8 cellular contexts compared by ENCODE assay signal in the genomic region with DNA sequence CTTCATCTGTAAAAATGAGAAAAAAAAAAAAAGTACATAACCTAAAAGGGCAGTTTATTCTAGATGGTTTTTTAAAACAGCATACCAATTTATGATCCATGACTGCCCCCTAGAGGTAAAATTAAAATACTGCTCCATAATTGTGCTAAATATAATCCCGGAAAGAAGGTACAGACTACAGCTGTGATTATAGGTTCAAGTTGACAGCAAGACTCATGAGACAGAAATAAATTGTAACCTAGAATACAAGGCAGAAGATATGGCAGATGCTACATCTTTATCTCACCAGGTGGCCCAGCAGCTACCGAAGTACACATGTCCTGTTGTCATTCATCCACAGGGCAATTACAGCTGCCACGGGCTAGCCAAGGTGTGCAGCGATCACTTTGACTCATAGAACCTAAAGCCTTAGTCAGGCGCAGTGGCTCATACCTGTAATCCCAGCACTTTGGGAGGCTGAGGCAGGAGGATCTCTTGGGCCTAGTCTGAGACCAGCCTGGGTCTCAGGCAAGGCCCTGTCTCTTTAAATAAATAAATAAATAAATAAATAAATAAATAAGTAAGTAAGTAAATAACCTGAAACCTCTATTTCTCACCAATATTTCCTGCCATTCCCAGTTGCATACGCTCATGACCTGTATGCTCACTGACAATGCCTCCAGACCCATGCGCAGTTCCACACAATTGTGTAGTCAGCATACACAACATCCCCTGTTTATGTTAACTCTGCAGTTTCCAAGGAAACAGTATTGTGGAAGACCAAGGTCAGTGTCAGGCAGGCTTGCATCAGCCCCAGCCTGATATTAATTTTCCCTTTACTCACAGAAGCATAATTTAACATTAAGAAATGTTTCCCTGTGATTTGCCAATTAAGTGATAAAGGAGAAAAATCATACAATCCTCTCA. TPM values are rescaled to one million over a fixed set of nuclear protein-coding genes. Genes with fewer than 3 reads are reported as not detected.
DNase-seq lines count a peak whose midpoint lies in the region; ATAC-seq, FAIRE-seq and TF ChIP-seq lines count a peak whose summit lies in the region.

No MANE protein-coding gene starts in this region.

- H3K27me3 ChIP-seq in Caco-2 (replicated peaks; ENCODE audit: control insufficient read depth, insufficient read depth, low read length), result no peaks in the 10 kb centered on the region
- H3K27me3 ChIP-seq in brain microvascular endothelial cell (replicated peaks), result peaks cover 29% of the 10 kb centered on the region
- H3K27me3 ChIP-seq in tibial artery, result peaks cover 0 to 7% of the 10 kb centered on the region in 2 donors

- H3K4me1 ChIP-seq in Caco-2, result no peaks in the 10 kb centered on the region
- H3K4me1 ChIP-seq in kidney (ENCODE audit: control insufficient read depth in 1 of 2, insufficient read depth in 1 of 2, low read depth in 1 of 2, low read length in 2 of 2), result no peaks in the 10 kb centered on the region
- no peaks in the 10 kb centered on the region for H3K4me1 ChIP-seq in tibial artery

- POLR2A ChIA-PET in Caco-2 (lab: Charles Lee), result interaction anchor here (0.5 kb wide), 1 partner anchor 18 kb away, joined by 3 read pairs; no protein-coding TSS in a partner anchor

- peaks cover 8% of the 10 kb centered on the region for H3K27me3 Mint-ChIP-seq in Caco-2 (ENCODE audit: insufficient read depth, unreplicated experiment)

- no peak overlapping the region for H3K4me3 Mint-ChIP-seq in Caco-2 (ENCODE audit: unreplicated experiment)

- no peak overlapping the region for H3K27ac Mint-ChIP-seq in Caco-2 (ENCODE audit: unreplicated experiment)

- H3K36me3 Mint-ChIP-seq in Caco-2 (ENCODE audit: insufficient read depth, unreplicated experiment), result no peaks in the 10 kb centered on the region

- FAIRE-seq in kidney (lab: Jason Lieb, UNC), result peak; percentile 98

- in situ Hi-C loops in brain microvascular endothelial cell (cut with HindIII; ENCODE audit: low pct_ligation_motif_present, low sequenced_read_pairs), result no loop called here

- TF ChIP-seq CTCF in Caco-2 (IDR thresholded peaks at IDR 0.05; ENCODE audit: insufficient read depth in 1 of 2, low read depth in 1 of 2, low read length in 1 of 2, severe bottlenecking in 1 of 2, unreplicated experiment in 1 of 2), result peak; percentile 17 to 35
- peak; percentile 25 for TF ChIP-seq CTCF in brain microvascular endothelial cell (IDR thresholded peaks at IDR 0.05; ENCODE audit: low read depth, low read length, missing control alignments)
- TF ChIP-seq CTCF in kidney (IDR thresholded peaks at IDR 0.05; ENCODE audit: borderline replicate concordance, extremely low read depth, insufficient read depth), result peak; percentile 59
- TF ChIP-seq CTCF in tibial artery (IDR thresholded peaks at IDR 0.05), result peak; percentile 65 to 80

- CTCF ChIA-PET in Caco-2 (lab: Charles Lee), result interaction anchor here (0.7 to 1.5 kb wide), 5 partner anchors 18 to 114 kb away, joined by 3 to 7 read pairs (median 3); a partner anchor contains a TSS

- DNase-seq in Caco-2 (peak in 1 of 2 experiments; percentile 54), HS-5 (ENCODE audit: low read depth) (peak; percentile 34), NCI-H748 treated with DMSO at 0.1 percent for 48 hours (lab: John Stamatoyannopoulos, UW) (peak; percentile 100), brain microvascular endothelial cell (peak; percentile 24), kidney (no peak), tibial artery (no peak), ecto neural progenitor cell (ENCODE audit: low spot score) (no peak)

- H3K27ac ChIP-seq in brain microvascular endothelial cell (no peak overlapping the region), kidney (ENCODE audit: low read depth in 2 of 2, low read length in 2 of 2) (no peak overlapping the region), tibial artery (no peak overlapping the region)

- H3K36me3 ChIP-seq in Caco-2 (ENCODE audit: control insufficient read depth, insufficient read depth, low read length) (no peaks in the 10 kb centered on the region), brain microvascular endothelial cell (replicated peaks) (no peaks in the 10 kb centered on the region), kidney (ENCODE audit: control insufficient read depth in 1 of 2, insufficient read depth in 2 of 2, low read length in 2 of 2) (no peaks in the 10 kb centered on the region), tibial artery (no peaks in the 10 kb centered on the region)

- intact Hi-C loops in Caco-2 (cut with micrococcal nuclease; ENCODE audit: unreplicated experiment), result loop anchor here (1.0 to 5.0 kb wide), 3 partner anchors 18 to 114 kb away; no protein-coding TSS in a partner anchor
- intact Hi-C loops in kidney (cut with DNase I), result loop anchor here (10.0 kb wide), 2 partner anchors 116 to 124 kb away; no protein-coding TSS in a partner anchor
- intact Hi-C loops in tibial artery (cut with DNase I; ENCODE audit: low total_unique reads), result no loop called here

- no peaks in the 10 kb centered on the region for H3K4me1 Mint-ChIP-seq in Caco-2 (ENCODE audit: low read depth, unreplicated experiment)

- BruUV-seq in Caco-2 (replicated peaks; lab: Mats Ljungman, UMichigan), result no TSS peak

- no peak for ATAC-seq in HG02623 (IDR thresholded peaks at IDR 0.05; ENCODE audit: unreplicated experiment)

- no peaks in the 10 kb centered on the region for H3K9me3 Mint-ChIP-seq in Caco-2 (ENCODE audit: unreplicated experiment)

- no peak overlapping the region for H3K9ac ChIP-seq in kidney (ENCODE audit: low read length in 2 of 2)

- H3K4me3 ChIP-seq in Caco-2 (ENCODE audit: low read depth, low read length) (no peak overlapping the region), brain microvascular endothelial cell (ENCODE audit: low read depth, low read length) (no peak overlapping the region), kidney (ENCODE audit: low read length in 2 of 2) (no peak overlapping the region), tibial artery (no peak overlapping the region)

- no peaks in the 10 kb centered on the region for H3K9me3 ChIP-seq in Caco-2
- no peaks in the 10 kb centered on the region for H3K9me3 ChIP-seq in kidney (ENCODE audit: control insufficient read depth in 1 of 2, low read length in 2 of 2)
- no peaks in the 10 kb centered on the region for H3K9me3 ChIP-seq in tibial artery

RNA-seq across cellular contexts. Expression of a gene that starts 18.3 kb away (rescaled TPM):
- total RNA-seq in Caco-2 (2022) (39.2 and 41.7 TPM in 2 replicates), kidney (58.6 TPM)
- polyA plus RNA-seq in kidney (ENCODE audit: insufficient read depth, low read depth, low replicate concordance), result 52.0 TPM

RNA-seq across cellular contexts. Expression of a gene that starts 29.1 kb away (rescaled TPM):
- 0.07 and 0.14 TPM in 2 replicates for total RNA-seq in Caco-2 (2022)
- 5.2 TPM for total RNA-seq in kidney
- polyA plus RNA-seq in kidney (ENCODE audit: insufficient read depth, low read depth, low replicate concordance), result 3.9 TPM

RNA-seq across cellular contexts. Expression of a gene that starts 48.4 kb away (rescaled TPM):
- total RNA-seq in Caco-2 (2022) (not detected in 2 replicates), kidney (2.0 TPM)
- polyA plus RNA-seq in kidney (ENCODE audit: insufficient read depth, low read depth, low replicate concordance), result 0.62 TPM

RNA-seq across cellular contexts. Expression of a gene that starts 50.8 kb away (rescaled TPM):
- total RNA-seq in Caco-2 (2022) (4.6 and 6.4 TPM in 2 replicates), kidney (0.98 TPM)
- polyA plus RNA-seq in kidney (ENCODE audit: insufficient read depth, low read depth, low replicate concordance), result 0.32 TPM

Comparison
In these comparisons a context has a peak if more than half of its experiments do, and no peak if none do; other contexts are left out.
1. DNase-seq: peak in HS-5 (single experiment), NCI-H748 treated with DMSO at 0.1 percent for 48 hours (single experiment) and brain microvascular endothelial cell (single experiment); none in kidney (single experiment), tibial artery (0 of 2) and ecto neural progenitor cell (single experiment).
2. Peak in every context shown above with its lines, with median percentiles within 50 percentile points of each other: CTCF ChIP-seq.